1 cellular context compared by ENCODE assay signal in the genomic region with DNA sequence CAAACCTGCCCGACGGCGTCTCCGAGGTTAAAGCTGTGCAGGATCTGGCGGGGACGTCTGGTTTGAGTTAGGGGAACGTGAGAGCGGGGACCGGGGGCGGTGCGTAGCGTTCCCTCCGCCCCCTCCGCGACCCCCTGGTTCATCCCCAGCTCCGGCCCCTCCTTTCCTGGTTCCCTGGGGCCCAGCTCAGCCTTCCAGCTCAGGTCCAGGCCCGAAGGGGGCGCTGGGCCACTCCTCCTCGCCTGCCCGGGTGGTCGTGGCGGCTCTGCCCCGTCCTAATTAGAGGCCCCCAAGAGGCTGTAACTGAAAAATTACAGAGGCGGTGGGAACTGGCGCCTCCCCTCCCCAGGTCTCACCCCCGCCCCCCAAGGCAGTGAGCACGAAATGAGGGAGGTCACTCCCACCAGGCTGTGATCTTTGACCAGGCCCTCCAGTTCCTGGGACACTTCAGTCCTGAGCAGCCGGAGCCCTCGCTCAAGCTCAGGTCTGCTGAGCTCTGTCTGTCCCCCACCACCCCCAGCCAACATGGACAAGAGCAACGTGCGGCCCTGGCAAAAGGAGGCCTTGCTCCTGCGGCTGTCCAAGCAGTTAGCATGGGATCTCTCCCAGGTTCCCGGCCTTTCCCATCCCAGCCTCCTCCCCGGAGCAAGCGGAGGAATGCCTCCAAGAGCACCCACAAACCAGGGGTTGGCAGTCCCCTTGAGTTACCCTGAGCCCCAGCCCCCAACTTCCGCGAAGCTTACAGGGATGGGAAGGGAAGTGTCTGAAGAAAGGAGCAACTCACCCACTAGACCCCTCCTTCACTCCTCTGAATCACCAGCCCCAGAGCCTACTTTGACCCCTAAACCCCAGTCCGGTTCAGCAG.
TF ChIP-seq lines count a peak whose summit lies in the region.

No MANE protein-coding gene starts in this region.

TF ChIP-seq in HepG2, 621 proteins besides CTCF, POLR2A, EP300 and RAD21 (continues in another document):
- TF ChIP-seq HNF4A (CRISPR knock-in tag; IDR thresholded peaks at IDR 0.05) (peak; percentile 77), SPEN (CRISPR knock-in tag; IDR thresholded peaks at IDR 0.05; ENCODE audit: low read depth) (peak; percentile 76; the same call in 1 of the 2 replicates), MAX (IDR thresholded peaks at IDR 0.05) (peak; percentile 30; the same call in 1 of the 2 replicates), REXO4 (CRISPR knock-in tag; IDR thresholded peaks at IDR 0.05; ENCODE audit: borderline replicate concordance) (no peak), ERF (CRISPR knock-in tag; IDR thresholded peaks at IDR 0.05) (0 out of 2 replicates have a peak, but pooled peaks have one; percentile 46), SOX13 (IDR thresholded peaks at IDR 0.05) (no peak), SOX13 (CRISPR knock-in tag; conservative IDR thresholded peaks at IDR 0.05 in 1 of 2, IDR thresholded peaks at IDR 0.05 in 1 of 2) (no peak), ZNF746 (CRISPR knock-in tag; IDR thresholded peaks at IDR 0.05) (no peak; the same call in 1 of the 2 replicates), ZNF737 (CRISPR knock-in tag; IDR thresholded peaks at IDR 0.05; ENCODE audit: borderline replicate concordance) (no peak), FOXC1 (CRISPR knock-in tag; IDR thresholded peaks at IDR 0.05; ENCODE audit: borderline replicate concordance) (peak; percentile 62; the same call in 1 of the 2 replicates), ASH2L (IDR thresholded peaks at IDR 0.05; ENCODE audit: insufficient read length, low read depth, low read length) (peak; percentile 30), TBX2 (CRISPR knock-in tag; IDR thresholded peaks at IDR 0.05; ENCODE audit: borderline replicate concordance) (no peak; the same call in 1 of the 2 replicates), HDAC2 (CRISPR knock-in tag; IDR thresholded peaks at IDR 0.05) (peak; percentile 50; the same call in 1 of the 2 replicates), MXD1 (CRISPR knock-in tag; IDR thresholded peaks at IDR 0.05) (peak; percentile 36; the same call in 1 of the 2 replicates), LCORL (IDR thresholded peaks at IDR 0.05) (no peak), LCORL (CRISPR knock-in tag; IDR thresholded peaks at IDR 0.05) (peak; percentile 79), THAP7 (CRISPR knock-in tag; IDR thresholded peaks at IDR 0.05) (no peak), ZBTB7A (CRISPR knock-in tag; IDR thresholded peaks at IDR 0.05) (peak; percentile 94), HNF4G (IDR thresholded peaks at IDR 0.05; ENCODE audit: borderline replicate concordance, low read depth, low read length) (peak; percentile 65; the same call in 1 of the 2 replicates), HNF4G (CRISPR knock-in tag; IDR thresholded peaks at IDR 0.05; ENCODE audit: borderline replicate concordance, low read depth) (no peak), NFATC3 (CRISPR knock-in tag; IDR thresholded peaks at IDR 0.05) (no peak), PAXIP1 (CRISPR knock-in tag; conservative IDR thresholded peaks at IDR 0.05) (peak; percentile 41), ZNF891 (CRISPR knock-in tag; IDR thresholded peaks at IDR 0.05) (0 out of 2 replicates have a peak, but pooled peaks have one; percentile 30), ETV5 (CRISPR knock-in tag; IDR thresholded peaks at IDR 0.05; ENCODE audit: borderline replicate concordance) (no peak; the same call in 1 of the 2 replicates), KDM3A (CRISPR knock-in tag; IDR thresholded peaks at IDR 0.05; ENCODE audit: low read depth) (peak; percentile 50; the same call in 1 of the 2 replicates), SP140L (CRISPR knock-in tag; IDR thresholded peaks at IDR 0.05; ENCODE audit: borderline replicate concordance) (no peak), PPARG (CRISPR knock-in tag; conservative IDR thresholded peaks at IDR 0.05) (0 out of 2 replicates have a peak, but pooled peaks have one; percentile 9), ZSCAN21 (CRISPR knock-in tag; IDR thresholded peaks at IDR 0.05; ENCODE audit: borderline replicate concordance) (0 out of 2 replicates have a peak, but pooled peaks have one; percentile 59), ZNF567 (CRISPR knock-in tag; IDR thresholded peaks at IDR 0.05; ENCODE audit: borderline replicate concordance) (no peak), HMGA1 (CRISPR knock-in tag; conservative IDR thresholded peaks at IDR 0.05) (no peak), ZNF329 (CRISPR knock-in tag; IDR thresholded peaks at IDR 0.05; ENCODE audit: low read depth) (no peak), ELF1 (CRISPR knock-in tag; IDR thresholded peaks at IDR 0.05) (no peak), ZNF83 (CRISPR knock-in tag; IDR thresholded peaks at IDR 0.05; ENCODE audit: borderline replicate concordance) (no peak), DNMT1 (CRISPR knock-in tag; IDR thresholded peaks at IDR 0.05) (0 out of 2 replicates have a peak, but pooled peaks have one; percentile 8), NFIB (CRISPR knock-in tag; IDR thresholded peaks at IDR 0.05; ENCODE audit: borderline replicate concordance) (no peak), ZNF501 (CRISPR knock-in tag; IDR thresholded peaks at IDR 0.05) (no peak), ZNF776 (CRISPR knock-in tag; IDR thresholded peaks at IDR 0.05) (0 out of 2 replicates have a peak, but pooled peaks have one; percentile 32), ZNF253 (CRISPR knock-in tag; IDR thresholded peaks at IDR 0.05; ENCODE audit: borderline replicate concordance) (peak; percentile 43; the same call in 1 of the 2 replicates)
- TF ChIP-seq, protein P1, sequence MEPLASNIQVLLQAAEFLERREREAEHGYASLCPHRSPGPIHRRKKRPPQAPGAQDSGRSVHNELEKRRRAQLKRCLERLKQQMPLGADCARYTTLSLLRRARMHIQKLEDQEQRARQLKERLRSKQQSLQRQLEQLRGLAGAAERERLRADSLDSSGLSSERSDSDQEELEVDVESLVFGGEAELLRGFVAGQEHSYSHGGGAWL (CRISPR knock-in tag; IDR thresholded peaks at IDR 0.05) = 0 out of 2 replicates have a peak, but pooled peaks have one; percentile 25
- TF ChIP-seq, protein P2, sequence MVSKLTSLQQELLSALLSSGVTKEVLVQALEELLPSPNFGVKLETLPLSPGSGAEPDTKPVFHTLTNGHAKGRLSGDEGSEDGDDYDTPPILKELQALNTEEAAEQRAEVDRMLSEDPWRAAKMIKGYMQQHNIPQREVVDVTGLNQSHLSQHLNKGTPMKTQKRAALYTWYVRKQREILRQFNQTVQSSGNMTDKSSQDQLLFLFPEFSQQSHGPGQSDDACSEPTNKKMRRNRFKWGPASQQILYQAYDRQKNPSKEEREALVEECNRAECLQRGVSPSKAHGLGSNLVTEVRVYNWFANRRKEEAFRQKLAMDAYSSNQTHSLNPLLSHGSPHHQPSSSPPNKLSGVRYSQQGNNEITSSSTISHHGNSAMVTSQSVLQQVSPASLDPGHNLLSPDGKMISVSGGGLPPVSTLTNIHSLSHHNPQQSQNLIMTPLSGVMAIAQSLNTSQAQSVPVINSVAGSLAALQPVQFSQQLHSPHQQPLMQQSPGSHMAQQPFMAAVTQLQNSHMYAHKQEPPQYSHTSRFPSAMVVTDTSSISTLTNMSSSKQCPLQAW (CRISPR knock-in tag; IDR thresholded peaks at IDR 0.05) = no peak
- TF ChIP-seq, protein P3, sequence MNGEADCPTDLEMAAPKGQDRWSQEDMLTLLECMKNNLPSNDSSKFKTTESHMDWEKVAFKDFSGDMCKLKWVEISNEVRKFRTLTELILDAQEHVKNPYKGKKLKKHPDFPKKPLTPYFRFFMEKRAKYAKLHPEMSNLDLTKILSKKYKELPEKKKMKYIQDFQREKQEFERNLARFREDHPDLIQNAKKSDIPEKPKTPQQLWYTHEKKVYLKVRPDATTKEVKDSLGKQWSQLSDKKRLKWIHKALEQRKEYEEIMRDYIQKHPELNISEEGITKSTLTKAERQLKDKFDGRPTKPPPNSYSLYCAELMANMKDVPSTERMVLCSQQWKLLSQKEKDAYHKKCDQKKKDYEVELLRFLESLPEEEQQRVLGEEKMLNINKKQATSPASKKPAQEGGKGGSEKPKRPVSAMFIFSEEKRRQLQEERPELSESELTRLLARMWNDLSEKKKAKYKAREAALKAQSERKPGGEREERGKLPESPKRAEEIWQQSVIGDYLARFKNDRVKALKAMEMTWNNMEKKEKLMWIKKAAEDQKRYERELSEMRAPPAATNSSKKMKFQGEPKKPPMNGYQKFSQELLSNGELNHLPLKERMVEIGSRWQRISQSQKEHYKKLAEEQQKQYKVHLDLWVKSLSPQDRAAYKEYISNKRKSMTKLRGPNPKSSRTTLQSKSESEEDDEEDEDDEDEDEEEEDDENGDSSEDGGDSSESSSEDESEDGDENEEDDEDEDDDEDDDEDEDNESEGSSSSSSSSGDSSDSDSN (CRISPR knock-in tag; IDR thresholded peaks at IDR 0.05) = peak; percentile 71
- TF ChIP-seq, protein P4, sequence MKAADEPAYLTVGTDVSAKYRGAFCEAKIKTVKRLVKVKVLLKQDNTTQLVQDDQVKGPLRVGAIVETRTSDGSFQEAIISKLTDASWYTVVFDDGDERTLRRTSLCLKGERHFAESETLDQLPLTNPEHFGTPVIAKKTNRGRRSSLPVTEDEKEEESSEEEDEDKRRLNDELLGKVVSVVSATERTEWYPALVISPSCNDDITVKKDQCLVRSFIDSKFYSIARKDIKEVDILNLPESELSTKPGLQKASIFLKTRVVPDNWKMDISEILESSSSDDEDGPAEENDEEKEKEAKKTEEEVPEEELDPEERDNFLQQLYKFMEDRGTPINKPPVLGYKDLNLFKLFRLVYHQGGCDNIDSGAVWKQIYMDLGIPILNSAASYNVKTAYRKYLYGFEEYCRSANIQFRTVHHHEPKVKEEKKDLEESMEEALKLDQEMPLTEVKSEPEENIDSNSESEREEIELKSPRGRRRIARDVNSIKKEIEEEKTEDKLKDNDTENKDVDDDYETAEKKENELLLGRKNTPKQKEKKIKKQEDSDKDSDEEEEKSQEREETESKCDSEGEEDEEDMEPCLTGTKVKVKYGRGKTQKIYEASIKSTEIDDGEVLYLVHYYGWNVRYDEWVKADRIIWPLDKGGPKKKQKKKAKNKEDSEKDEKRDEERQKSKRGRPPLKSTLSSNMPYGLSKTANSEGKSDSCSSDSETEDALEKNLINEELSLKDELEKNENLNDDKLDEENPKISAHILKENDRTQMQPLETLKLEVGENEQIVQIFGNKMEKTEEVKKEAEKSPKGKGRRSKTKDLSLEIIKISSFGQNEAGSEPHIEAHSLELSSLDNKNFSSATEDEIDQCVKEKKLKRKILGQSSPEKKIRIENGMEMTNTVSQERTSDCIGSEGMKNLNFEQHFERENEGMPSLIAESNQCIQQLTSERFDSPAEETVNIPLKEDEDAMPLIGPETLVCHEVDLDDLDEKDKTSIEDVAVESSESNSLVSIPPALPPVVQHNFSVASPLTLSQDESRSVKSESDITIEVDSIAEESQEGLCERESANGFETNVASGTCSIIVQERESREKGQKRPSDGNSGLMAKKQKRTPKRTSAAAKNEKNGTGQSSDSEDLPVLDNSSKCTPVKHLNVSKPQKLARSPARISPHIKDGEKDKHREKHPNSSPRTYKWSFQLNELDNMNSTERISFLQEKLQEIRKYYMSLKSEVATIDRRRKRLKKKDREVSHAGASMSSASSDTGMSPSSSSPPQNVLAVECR (CRISPR knock-in tag; IDR thresholded peaks at IDR 0.05; ENCODE audit: borderline replicate concordance) = peak; percentile 45; the same call in 1 of the 2 replicates
- TF ChIP-seq, protein P5, sequence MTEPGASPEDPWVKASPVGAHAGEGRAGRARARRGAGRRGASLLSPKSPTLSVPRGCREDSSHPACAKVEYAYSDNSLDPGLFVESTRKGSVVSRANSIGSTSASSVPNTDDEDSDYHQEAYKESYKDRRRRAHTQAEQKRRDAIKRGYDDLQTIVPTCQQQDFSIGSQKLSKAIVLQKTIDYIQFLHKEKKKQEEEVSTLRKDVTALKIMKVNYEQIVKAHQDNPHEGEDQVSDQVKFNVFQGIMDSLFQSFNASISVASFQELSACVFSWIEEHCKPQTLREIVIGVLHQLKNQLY (CRISPR knock-in tag; IDR thresholded peaks at IDR 0.05) = no peak
- TF ChIP-seq, protein P6, sequence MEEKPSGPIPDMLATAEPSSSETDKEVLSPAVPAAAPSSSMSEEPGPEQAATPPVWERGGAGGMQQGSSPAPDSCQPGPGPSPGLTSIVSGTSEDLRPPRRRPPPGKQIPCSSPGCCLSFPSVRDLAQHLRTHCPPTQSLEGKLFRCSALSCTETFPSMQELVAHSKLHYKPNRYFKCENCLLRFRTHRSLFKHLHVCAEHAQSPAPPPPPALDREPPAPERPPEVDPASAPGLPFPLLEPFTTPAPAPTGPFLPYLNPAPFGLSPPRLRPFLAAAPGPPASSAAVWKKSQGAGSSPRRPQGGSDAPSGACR (CRISPR knock-in tag; IDR thresholded peaks at IDR 0.05) = peak; percentile 37; the same call in 1 of the 2 replicates
